Comparison of ENCODE assay signal across 2 cellular contexts in the genomic region with DNA sequence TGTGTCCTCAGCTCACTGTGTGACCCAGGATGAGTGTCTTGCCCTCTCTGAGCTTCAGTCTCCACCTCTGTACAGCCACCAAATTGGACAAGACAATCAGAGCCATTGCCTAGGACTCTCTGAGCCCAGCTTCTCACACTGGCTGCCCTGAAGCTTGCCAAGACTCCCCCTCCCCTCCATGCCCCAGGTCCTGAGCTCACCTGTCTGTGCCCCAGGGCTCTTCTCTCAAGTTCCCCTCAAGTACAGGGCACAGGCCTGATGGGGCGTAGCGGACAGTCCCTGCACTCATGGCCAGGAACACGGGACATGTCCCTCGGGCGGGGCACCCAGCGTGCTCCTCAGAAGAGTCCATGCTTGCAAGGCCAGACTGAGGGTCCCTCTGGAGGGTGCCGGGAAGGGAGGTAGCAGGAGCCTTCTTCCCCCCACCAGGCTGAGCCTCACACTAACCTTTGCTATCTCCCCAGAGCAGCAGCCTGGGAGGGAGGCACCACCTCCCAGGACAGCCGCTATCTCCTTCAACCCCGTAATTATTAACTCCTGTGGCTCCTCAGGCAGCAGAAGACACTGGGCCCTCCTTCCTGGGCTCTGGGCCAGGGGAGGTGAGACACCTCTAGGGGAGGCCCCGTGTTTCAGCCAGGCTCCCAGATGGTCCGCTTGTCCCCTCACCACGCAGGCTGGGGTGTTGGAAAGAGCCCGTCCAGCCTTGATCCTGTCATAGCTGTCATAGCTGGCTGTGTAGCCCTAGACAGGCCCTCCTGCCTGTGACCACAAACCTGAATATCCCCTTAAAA.
TF ChIP-seq lines count a peak whose summit lies in the region.

No MANE protein-coding gene starts in this region.

TF ChIP-seq in SK-N-SH, 30 proteins besides CTCF, POLR2A, EP300 and RAD21 (continued from another document):
- TF ChIP-seq, protein P1, sequence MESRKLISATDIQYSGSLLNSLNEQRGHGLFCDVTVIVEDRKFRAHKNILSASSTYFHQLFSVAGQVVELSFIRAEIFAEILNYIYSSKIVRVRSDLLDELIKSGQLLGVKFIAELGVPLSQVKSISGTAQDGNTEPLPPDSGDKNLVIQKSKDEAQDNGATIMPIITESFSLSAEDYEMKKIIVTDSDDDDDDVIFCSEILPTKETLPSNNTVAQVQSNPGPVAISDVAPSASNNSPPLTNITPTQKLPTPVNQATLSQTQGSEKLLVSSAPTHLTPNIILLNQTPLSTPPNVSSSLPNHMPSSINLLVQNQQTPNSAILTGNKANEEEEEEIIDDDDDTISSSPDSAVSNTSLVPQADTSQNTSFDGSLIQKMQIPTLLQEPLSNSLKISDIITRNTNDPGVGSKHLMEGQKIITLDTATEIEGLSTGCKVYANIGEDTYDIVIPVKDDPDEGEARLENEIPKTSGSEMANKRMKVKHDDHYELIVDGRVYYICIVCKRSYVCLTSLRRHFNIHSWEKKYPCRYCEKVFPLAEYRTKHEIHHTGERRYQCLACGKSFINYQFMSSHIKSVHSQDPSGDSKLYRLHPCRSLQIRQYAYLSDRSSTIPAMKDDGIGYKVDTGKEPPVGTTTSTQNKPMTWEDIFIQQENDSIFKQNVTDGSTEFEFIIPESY (IDR thresholded peaks at IDR 0.05; ENCODE audit: borderline replicate concordance, low read depth): no peak
- TF ChIP-seq CHD2 (IDR thresholded peaks at IDR 0.05; ENCODE audit: low read length, partially characterized antibody) (no peak), RFX5 (IDR thresholded peaks at IDR 0.05; ENCODE audit: low read length) (no peak), SMC3 (IDR thresholded peaks at IDR 0.05; ENCODE audit: low read depth, low read length) (no peak), RXRA (IDR thresholded peaks at IDR 0.05; ENCODE audit: borderline replicate concordance, low read depth) (no peak), NRF1 (IDR thresholded peaks at IDR 0.05; ENCODE audit: low read depth, low read length) (no peak), GATA2 (CRISPR knock-in tag; IDR thresholded peaks at IDR 0.05) (no peak)
- TF ChIP-seq, protein P2, sequence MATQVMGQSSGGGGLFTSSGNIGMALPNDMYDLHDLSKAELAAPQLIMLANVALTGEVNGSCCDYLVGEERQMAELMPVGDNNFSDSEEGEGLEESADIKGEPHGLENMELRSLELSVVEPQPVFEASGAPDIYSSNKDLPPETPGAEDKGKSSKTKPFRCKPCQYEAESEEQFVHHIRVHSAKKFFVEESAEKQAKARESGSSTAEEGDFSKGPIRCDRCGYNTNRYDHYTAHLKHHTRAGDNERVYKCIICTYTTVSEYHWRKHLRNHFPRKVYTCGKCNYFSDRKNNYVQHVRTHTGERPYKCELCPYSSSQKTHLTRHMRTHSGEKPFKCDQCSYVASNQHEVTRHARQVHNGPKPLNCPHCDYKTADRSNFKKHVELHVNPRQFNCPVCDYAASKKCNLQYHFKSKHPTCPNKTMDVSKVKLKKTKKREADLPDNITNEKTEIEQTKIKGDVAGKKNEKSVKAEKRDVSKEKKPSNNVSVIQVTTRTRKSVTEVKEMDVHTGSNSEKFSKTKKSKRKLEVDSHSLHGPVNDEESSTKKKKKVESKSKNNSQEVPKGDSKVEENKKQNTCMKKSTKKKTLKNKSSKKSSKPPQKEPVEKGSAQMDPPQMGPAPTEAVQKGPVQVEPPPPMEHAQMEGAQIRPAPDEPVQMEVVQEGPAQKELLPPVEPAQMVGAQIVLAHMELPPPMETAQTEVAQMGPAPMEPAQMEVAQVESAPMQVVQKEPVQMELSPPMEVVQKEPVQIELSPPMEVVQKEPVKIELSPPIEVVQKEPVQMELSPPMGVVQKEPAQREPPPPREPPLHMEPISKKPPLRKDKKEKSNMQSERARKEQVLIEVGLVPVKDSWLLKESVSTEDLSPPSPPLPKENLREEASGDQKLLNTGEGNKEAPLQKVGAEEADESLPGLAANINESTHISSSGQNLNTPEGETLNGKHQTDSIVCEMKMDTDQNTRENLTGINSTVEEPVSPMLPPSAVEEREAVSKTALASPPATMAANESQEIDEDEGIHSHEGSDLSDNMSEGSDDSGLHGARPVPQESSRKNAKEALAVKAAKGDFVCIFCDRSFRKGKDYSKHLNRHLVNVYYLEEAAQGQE (IDR thresholded peaks at IDR 0.05; ENCODE audit: low read depth, low read length): no peak
TF ChIP-seq in SK-N-SH: peak in this region for 0.

TF ChIP-seq in SK-N-SH treated with all-trans-retinoic acid at 6 μM for 48 hours, 23 proteins besides CTCF, POLR2A, EP300 and RAD21 (continued from another document):
- TF ChIP-seq, protein P3, sequence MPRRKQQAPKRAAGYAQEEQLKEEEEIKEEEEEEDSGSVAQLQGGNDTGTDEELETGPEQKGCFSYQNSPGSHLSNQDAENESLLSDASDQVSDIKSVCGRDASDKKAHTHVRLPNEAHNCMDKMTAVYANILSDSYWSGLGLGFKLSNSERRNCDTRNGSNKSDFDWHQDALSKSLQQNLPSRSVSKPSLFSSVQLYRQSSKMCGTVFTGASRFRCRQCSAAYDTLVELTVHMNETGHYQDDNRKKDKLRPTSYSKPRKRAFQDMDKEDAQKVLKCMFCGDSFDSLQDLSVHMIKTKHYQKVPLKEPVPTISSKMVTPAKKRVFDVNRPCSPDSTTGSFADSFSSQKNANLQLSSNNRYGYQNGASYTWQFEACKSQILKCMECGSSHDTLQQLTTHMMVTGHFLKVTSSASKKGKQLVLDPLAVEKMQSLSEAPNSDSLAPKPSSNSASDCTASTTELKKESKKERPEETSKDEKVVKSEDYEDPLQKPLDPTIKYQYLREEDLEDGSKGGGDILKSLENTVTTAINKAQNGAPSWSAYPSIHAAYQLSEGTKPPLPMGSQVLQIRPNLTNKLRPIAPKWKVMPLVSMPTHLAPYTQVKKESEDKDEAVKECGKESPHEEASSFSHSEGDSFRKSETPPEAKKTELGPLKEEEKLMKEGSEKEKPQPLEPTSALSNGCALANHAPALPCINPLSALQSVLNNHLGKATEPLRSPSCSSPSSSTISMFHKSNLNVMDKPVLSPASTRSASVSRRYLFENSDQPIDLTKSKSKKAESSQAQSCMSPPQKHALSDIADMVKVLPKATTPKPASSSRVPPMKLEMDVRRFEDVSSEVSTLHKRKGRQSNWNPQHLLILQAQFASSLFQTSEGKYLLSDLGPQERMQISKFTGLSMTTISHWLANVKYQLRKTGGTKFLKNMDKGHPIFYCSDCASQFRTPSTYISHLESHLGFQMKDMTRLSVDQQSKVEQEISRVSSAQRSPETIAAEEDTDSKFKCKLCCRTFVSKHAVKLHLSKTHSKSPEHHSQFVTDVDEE (CRISPR knock-in tag; IDR thresholded peaks at IDR 0.05): no peak
- TF ChIP-seq TCF4 (CRISPR knock-in tag; IDR thresholded peaks at IDR 0.05; ENCODE audit: borderline replicate concordance) (no peak), ESRRG (CRISPR knock-in tag; IDR thresholded peaks at IDR 0.05) (no peak), ZFP3 (CRISPR knock-in tag; IDR thresholded peaks at IDR 0.05) (no peak), GLIS3 (CRISPR knock-in tag; IDR thresholded peaks at IDR 0.05) (no peak), ISL1 (CRISPR knock-in tag; IDR thresholded peaks at IDR 0.05) (no peak), ZFP30 (CRISPR knock-in tag; IDR thresholded peaks at IDR 0.05) (no peak), PPARA (CRISPR knock-in tag; IDR thresholded peaks at IDR 0.05; ENCODE audit: borderline replicate concordance) (no peak), ZNF565 (CRISPR knock-in tag; conservative IDR thresholded peaks at IDR 0.05; ENCODE audit: low read depth) (no peak), CSDC2 (CRISPR knock-in tag; IDR thresholded peaks at IDR 0.05) (no peak), BACH2 (CRISPR knock-in tag; IDR thresholded peaks at IDR 0.05; ENCODE audit: borderline replicate concordance) (no peak)
- TF ChIP-seq, protein P4, sequence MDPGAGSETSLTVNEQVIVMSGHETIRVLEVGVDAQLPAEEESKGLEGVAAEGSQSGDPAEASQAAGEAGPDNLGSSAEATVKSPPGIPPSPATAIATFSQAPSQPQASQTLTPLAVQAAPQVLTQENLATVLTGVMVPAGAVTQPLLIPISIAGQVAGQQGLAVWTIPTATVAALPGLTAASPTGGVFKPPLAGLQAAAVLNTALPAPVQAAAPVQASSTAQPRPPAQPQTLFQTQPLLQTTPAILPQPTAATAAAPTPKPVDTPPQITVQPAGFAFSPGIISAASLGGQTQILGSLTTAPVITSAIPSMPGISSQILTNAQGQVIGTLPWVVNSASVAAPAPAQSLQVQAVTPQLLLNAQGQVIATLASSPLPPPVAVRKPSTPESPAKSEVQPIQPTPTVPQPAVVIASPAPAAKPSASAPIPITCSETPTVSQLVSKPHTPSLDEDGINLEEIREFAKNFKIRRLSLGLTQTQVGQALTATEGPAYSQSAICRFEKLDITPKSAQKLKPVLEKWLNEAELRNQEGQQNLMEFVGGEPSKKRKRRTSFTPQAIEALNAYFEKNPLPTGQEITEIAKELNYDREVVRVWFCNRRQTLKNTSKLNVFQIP (CRISPR knock-in tag; IDR thresholded peaks at IDR 0.05; ENCODE audit: borderline replicate concordance, low read depth): no peak
- TF ChIP-seq, protein P5, sequence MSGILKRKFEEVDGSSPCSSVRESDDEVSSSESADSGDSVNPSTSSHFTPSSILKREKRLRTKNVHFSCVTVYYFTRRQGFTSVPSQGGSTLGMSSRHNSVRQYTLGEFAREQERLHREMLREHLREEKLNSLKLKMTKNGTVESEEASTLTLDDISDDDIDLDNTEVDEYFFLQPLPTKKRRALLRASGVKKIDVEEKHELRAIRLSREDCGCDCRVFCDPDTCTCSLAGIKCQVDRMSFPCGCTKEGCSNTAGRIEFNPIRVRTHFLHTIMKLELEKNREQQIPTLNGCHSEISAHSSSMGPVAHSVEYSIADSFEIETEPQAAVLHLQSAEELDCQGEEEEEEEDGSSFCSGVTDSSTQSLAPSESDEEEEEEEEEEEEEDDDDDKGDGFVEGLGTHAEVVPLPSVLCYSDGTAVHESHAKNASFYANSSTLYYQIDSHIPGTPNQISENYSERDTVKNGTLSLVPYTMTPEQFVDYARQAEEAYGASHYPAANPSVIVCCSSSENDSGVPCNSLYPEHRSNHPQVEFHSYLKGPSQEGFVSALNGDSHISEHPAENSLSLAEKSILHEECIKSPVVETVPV (CRISPR knock-in tag; IDR thresholded peaks at IDR 0.05): no peak
TF ChIP-seq in SK-N-SH treated with all-trans-retinoic acid at 6 μM for 48 hours: peak in this region for 0.
